Comparison of ENCODE assay signal across 8 cellular contexts in the genomic region with DNA sequence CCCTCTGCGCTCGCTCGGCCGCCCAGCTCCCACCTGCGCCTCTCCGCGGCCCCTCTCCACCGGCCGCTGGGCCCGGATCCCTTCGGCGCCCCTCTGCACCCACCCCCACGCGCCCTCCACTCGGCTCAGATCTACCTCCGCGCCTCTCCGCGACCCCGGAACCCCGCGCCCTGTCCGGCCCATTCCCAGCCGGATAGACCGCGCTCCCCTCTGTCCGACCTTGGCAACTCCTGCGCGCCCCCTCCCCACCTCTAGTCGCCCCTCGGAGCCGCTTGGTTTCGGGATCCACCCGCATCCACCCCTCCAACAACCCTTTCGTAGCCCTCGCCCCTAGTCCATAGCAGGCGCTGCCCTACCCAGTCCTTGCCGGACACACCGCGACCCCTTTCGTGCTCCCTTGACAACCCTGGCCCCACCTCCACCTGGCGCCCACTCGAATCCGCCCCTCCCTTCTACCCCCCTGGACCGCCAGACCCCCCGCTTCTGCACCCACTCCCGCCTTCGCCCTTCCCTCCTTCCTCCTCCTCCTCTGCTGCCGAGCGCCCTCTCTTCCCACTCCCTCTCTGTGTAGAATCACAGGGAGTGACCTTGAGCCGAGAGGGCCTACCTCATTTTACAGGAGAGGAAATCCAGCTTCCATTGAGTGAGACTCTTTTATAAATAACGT. TPM values are rescaled to one million over a fixed set of nuclear protein-coding genes. Genes with fewer than 3 reads are reported as not detected.
DNase-seq lines count a peak whose midpoint lies in the region; ATAC-seq and TF ChIP-seq lines count a peak whose summit lies in the region.

No MANE protein-coding gene starts in this region.

- H2AFZ ChIP-seq in OCI-LY3 (ENCODE audit: low read depth, low read length) = peak overlapping the region; percentile 69

- H3K36me3 ChIP-seq in OCI-LY3 (replicated peaks; ENCODE audit: low read depth, low read length) = no peaks in the 10 kb centered on the region
- no peaks in the 10 kb centered on the region for H3K36me3 ChIP-seq in iPS-20b (ENCODE audit: insufficient read depth, low read depth, low read length)
- no peaks in the 10 kb centered on the region for H3K36me3 ChIP-seq in gastrocnemius medialis

- H3K27me3 Mint-ChIP-seq in brain = peaks cover 11% of the 10 kb centered on the region

- peaks cover 59% of the 10 kb centered on the region for H3K4me1 Mint-ChIP-seq in brain

- peak overlapping the region; percentile 86 for H3K4me2 ChIP-seq in OCI-LY3 (ENCODE audit: low read length)

- DNase-seq in C1 segment of cervical spinal cord (lab: John Stamatoyannopoulos, UW) = peak in 10 of 14 donors; percentile 22 to 66 (median 52)
- DNase-seq in GM20000 (ENCODE audit: low spot score) = peak; percentile 26
- peak in 1 of 2 donors; percentile 25 for DNase-seq in gastrocnemius medialis
- no peak for DNase-seq in HPDE6-E6E7 (ENCODE audit: extremely low spot score)
- no peak for DNase-seq in dedifferentiated amniotic fluid mesenchymal stem cell (ENCODE audit: extremely low spot score)

- in situ Hi-C loops in gastrocnemius medialis (cut with MboI; ENCODE audit: low sequenced_read_pairs in 4 of 4) = loop anchor here in 2 of 4 donors (5.0 kb wide), 1 partner anchor 79 kb away; a partner anchor contains a TSS

- peaks cover 11% of the 10 kb centered on the region for H3K36me3 Mint-ChIP-seq in brain

- intact Hi-C loops in gastrocnemius medialis (cut with DNase I; ENCODE audit: low total_unique reads) = loop anchor here (1.0 to 10.0 kb wide), 4 partner anchors 51 to 703 kb away; a partner anchor contains a TSS

- H3K27me3 ChIP-seq in OCI-LY3 (ENCODE audit: low read depth, low read length) (no peaks in the 10 kb centered on the region), iPS-20b (ENCODE audit: insufficient read depth, low read length) (no peaks in the 10 kb centered on the region), gastrocnemius medialis (no peaks in the 10 kb centered on the region)

- TF ChIP-seq CTCF in GM20000 (IDR thresholded peaks at IDR 0.05; ENCODE audit: extremely low read depth, missing control alignments) (no peak), OCI-LY3 (IDR thresholded peaks at IDR 0.05; ENCODE audit: low read depth, low read length) (no peak), brain (conservative IDR thresholded peaks at IDR 0.05) (no peak), gastrocnemius medialis (IDR thresholded peaks at IDR 0.05 in 4 of 5, conservative IDR thresholded peaks at IDR 0.05 in 1 of 5) (peak in 1 of 5 experiments; percentile 5)

- H3K79me2 ChIP-seq in OCI-LY3 (ENCODE audit: low read length) = peaks cover 41% of the 10 kb centered on the region

- H3K4me1 ChIP-seq in OCI-LY3 (ENCODE audit: low read length) = peaks cover 8% of the 10 kb centered on the region
- peaks cover 10% of the 10 kb centered on the region; the same call in 1 of the 2 replicates for H3K4me1 ChIP-seq in iPS-20b (ENCODE audit: insufficient read depth, low read length)
- peaks cover 14 to 21% of the 10 kb centered on the region in 2 donors for H3K4me1 ChIP-seq in gastrocnemius medialis

- H3K27ac ChIP-seq in OCI-LY3 (ENCODE audit: low read length) (no peak overlapping the region), iPS-20b (ENCODE audit: low read length) (no peak overlapping the region), gastrocnemius medialis (peak overlapping the region; percentile 87 to 95 (median 92))

- H3K9ac ChIP-seq in OCI-LY3 (ENCODE audit: low read length) (peak overlapping the region; percentile 96), iPS-20b (ENCODE audit: low read depth, low read length) (peak overlapping the region; percentile 63; the same call in 1 of the 2 replicates)

- peak overlapping the region; percentile 72 to 92 (median 82) for H3K4me3 Mint-ChIP-seq in brain

- peak; percentile 5 to 42 for TF ChIP-seq POLR2A in gastrocnemius medialis (IDR thresholded peaks at IDR 0.05)

- H3K9me3 Mint-ChIP-seq in brain = no peaks in the 10 kb centered on the region

- H3K9me3 ChIP-seq in OCI-LY3 (ENCODE audit: insufficient read depth, low read length) (no peaks in the 10 kb centered on the region), iPS-20b (ENCODE audit: insufficient read depth, low read depth, low read length) (no peaks in the 10 kb centered on the region), gastrocnemius medialis (no peaks in the 10 kb centered on the region)

- H3K27ac Mint-ChIP-seq in brain = peak overlapping the region; percentile 68 to 97 (median 77)

- H3K4me3 ChIP-seq in OCI-LY3 (ENCODE audit: low read length) = peak overlapping the region; percentile 91
- H3K4me3 ChIP-seq in iPS-20b (ENCODE audit: low read length) = peak overlapping the region; percentile 71
- H3K4me3 ChIP-seq in gastrocnemius medialis = peak overlapping the region; percentile 83 to 89 (median 86)

- peaks cover 13% of the 10 kb centered on the region; the same call in 1 of the 2 replicates for H4K20me1 ChIP-seq in OCI-LY3 (ENCODE audit: insufficient read depth, low read length)

- ATAC-seq in gastrocnemius medialis = peak; percentile 9 to 23

RNA-seq across cellular contexts. Expression of a gene that starts 0.5 kb away (rescaled TPM):
- 34.2 TPM for polyA plus RNA-seq in brain (ENCODE audit: insufficient read depth, low read depth, low replicate concordance)
- total RNA-seq in gastrocnemius medialis = 100 to 1,000 TPM; 163 to 270 (median 188) TPM

RNA-seq across cellular contexts. Expression of a gene that starts 51.2 kb away (rescaled TPM):
- 11.1 TPM for polyA plus RNA-seq in brain (ENCODE audit: insufficient read depth, low read depth, low replicate concordance)
- 10 to 100 TPM; 18.8 to 62.4 (median 26.2) TPM for total RNA-seq in gastrocnemius medialis

Comparison
In these comparisons a context has a peak if more than half of its experiments do, and no peak if none do; other contexts are left out.
1. DNase-seq: peak in C1 segment of cervical spinal cord (10 of 14) and GM20000 (single experiment); none in HPDE6-E6E7 (single experiment) and dedifferentiated amniotic fluid mesenchymal stem cell (single experiment).
2. H3K27ac ChIP-seq: peak in gastrocnemius medialis (4 of 4); none in OCI-LY3 (single experiment) and iPS-20b (single experiment).
3. Peak in every context shown above with its lines, with median percentiles within 50 percentile points of each other: H3K4me3 ChIP-seq.